10 cellular contexts compared by ENCODE assay signal in the genomic region with DNA sequence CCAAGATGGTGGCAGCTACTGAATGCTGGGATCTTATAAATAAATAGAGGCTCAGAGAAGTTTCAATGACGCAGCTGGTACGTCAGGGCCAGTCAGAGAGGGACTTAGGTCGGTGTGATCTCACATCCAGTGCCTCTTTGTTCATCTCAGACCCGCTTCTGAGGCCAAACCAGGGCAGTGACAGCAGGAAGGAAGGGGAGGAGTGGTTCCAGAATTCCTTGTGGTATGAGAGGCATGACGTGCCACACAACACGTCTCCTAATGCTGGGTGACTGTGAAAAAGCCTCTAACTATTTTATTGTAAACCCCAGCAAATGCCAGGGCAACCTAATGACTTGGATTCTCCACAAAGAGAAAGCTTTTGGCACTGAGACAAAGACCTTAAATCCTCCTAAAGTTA.
A peak's percentile ranks its signal among the peaks of the same experiment; 100 is the strongest.
DNase-seq lines count a peak whose midpoint lies in the region; ATAC-seq and TF ChIP-seq lines count a peak whose summit lies in the region.
"Had no signal": no experiment of that assay in that cellular context is flagged by ENCODE, and none has a peak within 500 bp of the region (broad histone marks: within the 10 kb centered on the region; RNA-seq: fewer than 3 reads in every experiment).

No MANE protein-coding gene starts in this region.

- ATAC-seq in body of pancreas (peak; percentile 72), left lung (peak; percentile 73), GM18861 (IDR thresholded peaks at IDR 0.05; ENCODE audit: unreplicated experiment) (no peak), GM18873 (IDR thresholded peaks at IDR 0.05; ENCODE audit: low FRiP score, unreplicated experiment) (no peak)

- H3K9me3 ChIP-seq in body of pancreas: no peaks in the 10 kb centered on the region
- H3K9me3 ChIP-seq in left lung: no peaks in the 10 kb centered on the region
- H3K9me3 ChIP-seq: ovary had no signal

- no peaks in the 10 kb centered on the region for H3K27me3 Mint-ChIP-seq in activated CD4-positive, alpha-beta T cell treated with anti-CD3 and anti-CD28 coated beads, Interleukin-2, amount 10 ng/mL, durations not matched to agents 24 days and 14 days

- H3K36me3 ChIP-seq in body of pancreas (replicated peaks in 1 of 2; ENCODE audit: insufficient read depth in 1 of 2, low read depth in 2 of 2) (no peaks in the 10 kb centered on the region), left lung (no peaks in the 10 kb centered on the region)
- H3K36me3 ChIP-seq: ovary had no signal

- peaks cover 19% of the 10 kb centered on the region for H3K4me1 Mint-ChIP-seq in activated CD4-positive, alpha-beta T cell treated with anti-CD3 and anti-CD28 coated beads, Interleukin-2, amount 10 ng/mL, durations not matched to agents 24 days and 14 days

- no peak overlapping the region for H3K4me3 ChIP-seq in body of pancreas
- H3K4me3 ChIP-seq in left lung: no peak overlapping the region
- H3K4me3 ChIP-seq: ovary had no signal

- no peaks in the 10 kb centered on the region for H3K36me3 Mint-ChIP-seq in activated CD4-positive, alpha-beta T cell treated with anti-CD3 and anti-CD28 coated beads, Interleukin-2, amount 10 ng/mL, durations not matched to agents 24 days and 14 days (ENCODE audit: low read depth)

- no peaks in the 10 kb centered on the region for H3K27me3 ChIP-seq in body of pancreas
- H3K27me3 ChIP-seq in left lung: no peaks in the 10 kb centered on the region
- H3K27me3 ChIP-seq: ovary had no signal

- H3K4me1 ChIP-seq in body of pancreas: no peaks in the 10 kb centered on the region
- H3K4me1 ChIP-seq in left lung: peaks cover 6 to 25% of the 10 kb centered on the region in 2 donors

- TF ChIP-seq CTCF in body of pancreas (IDR thresholded peaks at IDR 0.05) (no peak), left lung (IDR thresholded peaks at IDR 0.05) (no peak)

- peak; percentile 73 for DNase-seq in activated CD4-positive, alpha-beta T cell treated with anti-CD3 and anti-CD28 coated beads, Interleukin-2, amount 10 ng/mL, durations not matched to agents 24 days and 14 days
- no peak for DNase-seq in activated CD4-positive, alpha-beta T cell treated with anti-CD3 and anti-CD28 coated beads for 1 hour
- peak in 2 of 4 donors; percentile 10 to 32 for DNase-seq in body of pancreas
- peak in 1 of 2 donors; percentile 53 for DNase-seq in left lung
- DNase-seq in DMS53 treated with DMSO at 0.1 percent for 48 hours (lab: John Stamatoyannopoulos, UW; ENCODE audit: unreplicated experiment): no peak

- TF ChIP-seq POLR2A in body of pancreas (IDR thresholded peaks at IDR 0.05): no peak

- H3K27ac ChIP-seq in body of pancreas (no peak overlapping the region), left lung (peak overlapping the region; percentile 57 to 59), temporal lobe (ENCODE audit: low read depth, low read length) (peak overlapping the region; percentile 53)
- H3K27ac ChIP-seq: C4-2B had no signal

- intact Hi-C loops in activated CD4-positive, alpha-beta T cell treated with anti-CD3 and anti-CD28 coated beads, Interleukin-2, amount 10 ng/mL, durations not matched to agents 24 days and 14 days (cut with micrococcal nuclease): no loop called here
- intact Hi-C loops in body of pancreas (cut with DNase I) (no loop called here), left lung (cut with DNase I) (loop anchor here in 1 of 2 donors (5.0 kb wide), 1 partner anchor 548 kb away; a partner anchor contains a TSS)

- no peaks in the 10 kb centered on the region for H3K9me3 Mint-ChIP-seq in activated CD4-positive, alpha-beta T cell treated with anti-CD3 and anti-CD28 coated beads, Interleukin-2, amount 10 ng/mL, durations not matched to agents 24 days and 14 days

- H3K4me3 Mint-ChIP-seq in activated CD4-positive, alpha-beta T cell treated with anti-CD3 and anti-CD28 coated beads, Interleukin-2, amount 10 ng/mL, durations not matched to agents 24 days and 14 days: no peak overlapping the region

- H3K27ac Mint-ChIP-seq in activated CD4-positive, alpha-beta T cell treated with anti-CD3 and anti-CD28 coated beads, Interleukin-2, amount 10 ng/mL, durations not matched to agents 24 days and 14 days: peak overlapping the region; percentile 18

- WGBS in body of pancreas, 2 donors: 78 to 79% methylated on average over 6 of the region's 6 CpGs

Comparison
In these comparisons a context has a peak if more than half of its experiments do, and no peak if none do; other contexts are left out.
1. ATAC-seq: peak in body of pancreas (single experiment) and left lung (single experiment); none in GM18861 (single experiment) and GM18873 (single experiment).
2. H3K27ac ChIP-seq: peak in left lung (2 of 2) and temporal lobe (single experiment); none in body of pancreas (0 of 4).